8 cellular contexts compared by ENCODE assay signal in the genomic region with DNA sequence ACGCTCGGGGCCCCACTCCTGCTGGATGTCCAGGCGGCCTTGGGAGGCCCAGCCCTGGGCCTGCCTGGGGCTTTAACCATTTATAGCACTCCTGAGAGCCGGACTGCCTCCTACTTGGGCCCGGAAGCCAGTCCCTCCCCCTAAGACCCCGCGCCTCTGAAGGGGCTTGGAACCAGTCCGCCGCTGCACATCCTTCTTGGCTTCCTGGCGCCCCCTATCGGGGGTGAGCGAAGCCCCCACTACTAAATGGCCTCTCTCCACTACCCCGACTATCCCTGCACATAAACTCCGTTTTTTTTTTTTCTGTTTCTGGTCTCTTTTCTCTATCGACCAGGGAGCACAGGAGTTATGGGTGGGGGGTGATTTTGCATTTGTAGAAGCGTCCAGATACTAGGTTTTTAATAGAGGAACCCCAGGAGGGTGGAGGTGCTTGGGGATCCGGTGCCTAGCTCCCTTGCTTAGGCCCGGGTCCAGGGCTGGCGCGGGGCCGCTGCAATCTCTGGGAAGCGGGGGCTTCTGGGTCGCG. TPM values are rescaled to one million over a fixed set of nuclear protein-coding genes. Genes with fewer than 3 reads are reported as not detected.
DNase-seq lines count a peak whose midpoint lies in the region; ATAC-seq and TF ChIP-seq lines count a peak whose summit lies in the region.

No MANE protein-coding gene starts in this region.

- H3K4me1 Mint-ChIP-seq in mesothelial cell of epicardium: peaks cover 36% of the 10 kb centered on the region

- no peaks in the 10 kb centered on the region for H3K36me3 Mint-ChIP-seq in mesothelial cell of epicardium

- H3K9me3 ChIP-seq in SJCRH30 (replicated peaks): no peaks in the 10 kb centered on the region
- H3K9me3 ChIP-seq in duodenal mucosa (ENCODE audit: control insufficient read depth in 1 of 2, low read length in 2 of 2): no peaks in the 10 kb centered on the region
- H3K9me3 ChIP-seq in vagina: no peaks in the 10 kb centered on the region

- H3K36me3 ChIP-seq in SJCRH30: no peaks in the 10 kb centered on the region
- no peaks in the 10 kb centered on the region for H3K36me3 ChIP-seq in duodenal mucosa (ENCODE audit: control insufficient read depth in 1 of 2, insufficient read depth in 2 of 2, low read length in 2 of 2)
- no peaks in the 10 kb centered on the region for H3K36me3 ChIP-seq in vagina

- no peaks in the 10 kb centered on the region for H3K27me3 ChIP-seq in SJCRH30
- peaks cover 20 to 28% of the 10 kb centered on the region in 2 donors for H3K27me3 ChIP-seq in duodenal mucosa (ENCODE audit: control insufficient read depth in 1 of 2, insufficient read depth in 2 of 2, low read length in 2 of 2)
- no peaks in the 10 kb centered on the region for H3K27me3 ChIP-seq in vagina

- ATAC-seq in HG03521 (IDR thresholded peaks at IDR 0.05; ENCODE audit: unreplicated experiment): no peak

- peak in 4 of 6 experiments; percentile 5 to 23 (median 20) for DNase-seq in stimulated activated naive CD4-positive, alpha-beta T cell (lab: John Stamatoyannopoulos, UW)
- no peak for DNase-seq in stimulated activated naive CD4-positive, alpha-beta T cell treated with Interleukin-2 at 50 U/mL for 16 hours (lab: John Stamatoyannopoulos, UW)
- DNase-seq in SJCRH30 (peak; percentile 92 to 94), mesothelial cell of epicardium (ENCODE audit: low spot score in 2 of 2, unreplicated experiment in 2 of 2) (no peak), vagina (ENCODE audit: extremely low spot score in 2 of 2) (no peak), mesenteric fat pad (ENCODE audit: low spot score) (no peak)

- peak overlapping the region; percentile 82 for H3K27ac ChIP-seq in SJCRH30
- H3K27ac ChIP-seq in duodenal mucosa (ENCODE audit: low read depth, low read length): no peak overlapping the region
- H3K27ac ChIP-seq in vagina: peak overlapping the region; percentile 96

- peak overlapping the region; percentile 69 for H3K4me3 ChIP-seq in SJCRH30
- peak overlapping the region; percentile 65 to 71 for H3K4me3 ChIP-seq in duodenal mucosa (ENCODE audit: low read depth in 1 of 2, low read length in 2 of 2)
- H3K4me3 ChIP-seq in vagina: peak overlapping the region; percentile 45 to 60

- no peak for TF ChIP-seq POLR2A in vagina (IDR thresholded peaks at IDR 0.05)

- peak overlapping the region; percentile 42 to 70 for H3K9ac ChIP-seq in duodenal mucosa (ENCODE audit: low read depth in 1 of 2, low read length in 2 of 2)

- H3K4me3 Mint-ChIP-seq in mesothelial cell of epicardium: peak overlapping the region; percentile 77

- peak overlapping the region; percentile 68 for H3K27ac Mint-ChIP-seq in mesothelial cell of epicardium

- intact Hi-C loops in vagina (cut with DNase I): no loop called here

- H3K9me3 Mint-ChIP-seq in mesothelial cell of epicardium: no peaks in the 10 kb centered on the region

- H3K4me1 ChIP-seq in SJCRH30 (peaks cover 26% of the 10 kb centered on the region), duodenal mucosa (ENCODE audit: control insufficient read depth in 1 of 2, insufficient read depth in 2 of 2, low read length in 2 of 2) (peaks cover 24 to 38% of the 10 kb centered on the region in 2 donors), vagina (peaks cover 54% of the 10 kb centered on the region)

- peaks cover 73% of the 10 kb centered on the region for H3K27me3 Mint-ChIP-seq in mesothelial cell of epicardium (ENCODE audit: low read depth)

- TF ChIP-seq CTCF in mesothelial cell of epicardium (IDR thresholded peaks at IDR 0.05; ENCODE audit: unreplicated experiment) (peak; percentile 58), vagina (IDR thresholded peaks at IDR 0.05) (no peak)

RNA-seq across cellular contexts. Expression of a gene that starts 0.6 kb away (rescaled TPM):
- total RNA-seq in SJCRH30 (2014; rRNA removed; shearing (Covaris generic)): 13.3 and 14.1 TPM in 2 replicates
- total RNA-seq in mesothelial cell of epicardium (14.0 to 15.5 TPM (median 14.2 TPM) in 3 replicates), vagina (19.2 TPM), mesenteric fat pad (31.3 TPM)

RNA-seq across cellular contexts. Expression of a gene that starts 5.2 kb away (rescaled TPM):
- 2.8 and 4.9 TPM in 2 replicates for total RNA-seq in SJCRH30 (2014; rRNA removed; shearing (Covaris generic))
- total RNA-seq in mesothelial cell of epicardium (10.7 to 14.2 TPM (median 13.1 TPM) in 3 replicates), vagina (54.3 TPM), mesenteric fat pad (29.7 TPM)

RNA-seq across cellular contexts. Expression of a gene that starts 9.9 kb away (rescaled TPM):
- 4.0 and 5.7 TPM in 2 replicates for total RNA-seq in SJCRH30 (2014; rRNA removed; shearing (Covaris generic))
- total RNA-seq in mesothelial cell of epicardium (8.1 to 8.9 TPM (median 8.2 TPM) in 3 replicates), vagina (31.4 TPM), mesenteric fat pad (7.8 TPM)

RNA-seq across cellular contexts. Expression of a gene that starts 10.0 kb away (rescaled TPM):
- total RNA-seq in SJCRH30 (2014; rRNA removed; shearing (Covaris generic)): 4.8 and 6.1 TPM in 2 replicates
- total RNA-seq in mesothelial cell of epicardium: 7.2 to 7.8 TPM (median 7.8 TPM) in 3 replicates
- total RNA-seq in vagina: 22.3 TPM
- total RNA-seq in mesenteric fat pad: 19.7 TPM

RNA-seq across cellular contexts. Expression of a gene that starts 14.1 kb away (rescaled TPM):
- total RNA-seq in SJCRH30 (2014; rRNA removed; shearing (Covaris generic)): 20.5 and 23.8 TPM in 2 replicates
- total RNA-seq in mesothelial cell of epicardium (121 to 131 TPM (median 129 TPM) in 3 replicates), vagina (17.4 TPM), mesenteric fat pad (14.5 TPM)

Comparison
In these comparisons a context has a peak if more than half of its experiments do, and no peak if none do; other contexts are left out.
1. DNase-seq: peak in stimulated activated naive CD4-positive, alpha-beta T cell (4 of 6) and SJCRH30 (2 of 2); none in stimulated activated naive CD4-positive, alpha-beta T cell treated with Interleukin-2 at 50 U/mL for 16 hours (single experiment), mesothelial cell of epicardium (0 of 2), vagina (0 of 2) and mesenteric fat pad (single experiment).
2. Peak in every context shown above with its lines, with median percentiles within 50 percentile points of each other: H3K4me3 ChIP-seq.